ENCODE assay signal across 13 cellular contexts in the genomic region with DNA sequence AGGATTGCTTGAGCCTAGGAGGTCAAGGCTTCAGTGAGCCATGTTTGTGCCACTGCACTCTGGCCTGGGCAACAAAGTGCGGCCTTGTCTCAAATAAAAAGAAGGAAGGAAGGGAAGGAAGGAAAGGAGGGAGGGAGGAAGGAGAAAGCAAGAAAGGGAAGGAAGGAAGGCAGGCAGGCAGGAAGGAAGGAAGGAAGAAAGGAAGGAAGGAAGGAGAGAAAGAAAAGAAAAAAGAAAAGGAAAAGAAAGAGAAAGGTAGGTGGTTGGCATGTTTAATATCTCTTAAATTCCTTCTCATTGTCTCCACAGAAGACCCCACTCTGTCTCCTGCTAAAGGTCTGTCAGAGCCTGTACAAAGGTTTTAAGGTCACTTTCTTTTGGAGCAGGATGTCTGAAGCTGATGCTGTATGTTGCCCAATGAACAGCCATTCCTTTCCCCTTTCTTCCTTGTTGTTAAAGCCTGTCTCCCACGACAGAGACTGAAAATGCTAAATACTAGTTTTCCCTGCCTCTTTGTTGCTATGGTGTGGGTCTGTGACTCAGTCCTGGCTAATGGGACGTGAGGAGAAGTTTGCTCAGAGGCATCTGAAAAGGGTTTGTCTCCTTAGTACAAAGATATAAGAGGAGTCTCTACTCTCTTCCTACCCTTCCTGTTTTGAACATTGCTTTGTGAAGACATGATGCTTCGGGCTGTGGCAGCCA.
DNase-seq lines count a peak whose midpoint lies in the region; ATAC-seq and FAIRE-seq lines count a peak whose summit lies in the region.
"Had no signal": no experiment of that assay in that cellular context is flagged by ENCODE, and none has a peak within 500 bp of the region (broad histone marks: within the 10 kb centered on the region; RNA-seq: fewer than 3 reads in every experiment).

No MANE protein-coding gene starts in this region.

- H3K4ac ChIP-seq in trophoblast cell (ENCODE audit: low read depth, low read length) = no peak overlapping the region

- no peak overlapping the region for H2BK5ac ChIP-seq in trophoblast cell (ENCODE audit: low read depth, low read length, poor library complexity)

- H3K79me2 ChIP-seq in trophoblast cell (ENCODE audit: control insufficient read depth, insufficient read depth, low read length, poor library complexity) = no peaks in the 10 kb centered on the region

- H2BK12ac ChIP-seq in trophoblast cell (ENCODE audit: low read length) = no peak overlapping the region

- no peak overlapping the region for H3K4me3 ChIP-seq in trophoblast cell (ENCODE audit: low read depth, low read length)
- H3K4me3 ChIP-seq: esophagus muscularis mucosa, lung had no signal

- H3K36me3 ChIP-seq in trophoblast cell (ENCODE audit: control insufficient read depth in 1 of 2, insufficient read depth in 2 of 2, low read length in 2 of 2) = no peaks in the 10 kb centered on the region
- H3K36me3 ChIP-seq: esophagus muscularis mucosa had no signal

- H2BK120ac ChIP-seq in trophoblast cell (ENCODE audit: insufficient read depth, low read length, poor library complexity) = no peak overlapping the region

- H3K9ac ChIP-seq in trophoblast cell (ENCODE audit: low read length) = no peak overlapping the region

- H3K14ac ChIP-seq in trophoblast cell (ENCODE audit: low read length) = no peak overlapping the region

- no peak overlapping the region for H3K23ac ChIP-seq in trophoblast cell (ENCODE audit: low read length)

- H4K8ac ChIP-seq in trophoblast cell (ENCODE audit: low read depth, low read length) = no peak overlapping the region

- WGBS in trophoblast cell (ENCODE audit: extremely low coverage, insufficient coverage, insufficient read length) = no CpG with 5 or more reads among the region's 4 CpGs

- H2AFZ ChIP-seq in trophoblast cell (ENCODE audit: insufficient read depth, low read length, poor library complexity) = no peak overlapping the region

- peak; percentile 69 for FAIRE-seq in RCC 7860 (lab: Jason Lieb, UNC)

- H3K4me1 ChIP-seq in trophoblast cell (ENCODE audit: control insufficient read depth in 1 of 2, insufficient read depth in 2 of 2, low read length in 2 of 2) = no peaks in the 10 kb centered on the region

- H3K27me3 ChIP-seq in trophoblast cell (ENCODE audit: insufficient read depth, low read length) = no peaks in the 10 kb centered on the region
- H3K27me3 ChIP-seq: esophagus muscularis mucosa had no signal

- H3K18ac ChIP-seq in trophoblast cell (ENCODE audit: low read length) = no peak overlapping the region

- H3K9me3 ChIP-seq in trophoblast cell (ENCODE audit: insufficient read depth, low read depth, low read length) = no peaks in the 10 kb centered on the region
- H3K9me3 ChIP-seq: esophagus muscularis mucosa had no signal

- H4K91ac ChIP-seq in trophoblast cell (ENCODE audit: low read depth, low read length) = no peak overlapping the region

- no peaks in the 10 kb centered on the region for H3K79me1 ChIP-seq in trophoblast cell (ENCODE audit: low read length)

- no peak overlapping the region for H2AK5ac ChIP-seq in trophoblast cell (ENCODE audit: low read length)

- peak; percentile 5 to 10 for DNase-seq in activated CD4-positive, alpha-beta T cell treated with anti-CD3 and anti-CD28 coated beads, Interleukin-2, amount 50 U/mL, for 48 hours
- DNase-seq in activated CD4-positive, alpha-beta T cell treated with anti-CD3 and anti-CD28 coated beads, Interleukin-2, amount 50 U/mL, for 4 hours = no peak
- DNase-seq in RCC 7860 (ENCODE audit: low spot score) (peak; percentile 83), epithelial cell of prostate (ENCODE audit: low read depth, low spot score) (peak; percentile 48), trophoblast cell (peak; percentile 20 to 45), COLO829 (ENCODE audit: low spot score) (no peak)
- DNase-seq: activated naive CD4-positive, alpha-beta T cell treated with anti-CD3 and anti-CD28 coated beads for 36 hours; NCI-H82; T1000 had no signal

- H4K12ac ChIP-seq in trophoblast cell (ENCODE audit: low read depth, low read length) = no peak overlapping the region

- no peak overlapping the region for H3K4me2 ChIP-seq in trophoblast cell (ENCODE audit: low read length)

- peak overlapping the region; percentile 100 for H3K27ac ChIP-seq in epithelial cell of prostate
- H3K27ac ChIP-seq in trophoblast cell (ENCODE audit: low read depth, low read length) = no peak overlapping the region
- H3K27ac ChIP-seq: esophagus muscularis mucosa had no signal

- ATAC-seq in GM19351 (IDR thresholded peaks at IDR 0.05; ENCODE audit: unreplicated experiment) (no peak), HG03354 (IDR thresholded peaks at IDR 0.05; ENCODE audit: poor library complexity, severe bottlenecking, unreplicated experiment) (no peak)

Comparison
In these comparisons a context has a peak if more than half of its experiments do, and no peak if none do; other contexts are left out.
1. DNase-seq: peak in activated CD4-positive, alpha-beta T cell treated with anti-CD3 and anti-CD28 coated beads, Interleukin-2, amount 50 U/mL, for 48 hours (2 of 2), RCC 7860 (single experiment), epithelial cell of prostate (single experiment) and trophoblast cell (2 of 2); none in activated CD4-positive, alpha-beta T cell treated with anti-CD3 and anti-CD28 coated beads, Interleukin-2, amount 50 U/mL, for 4 hours (0 of 2) and COLO829 (single experiment).